ENCODE assay signal across 15 cellular contexts in the genomic region with DNA sequence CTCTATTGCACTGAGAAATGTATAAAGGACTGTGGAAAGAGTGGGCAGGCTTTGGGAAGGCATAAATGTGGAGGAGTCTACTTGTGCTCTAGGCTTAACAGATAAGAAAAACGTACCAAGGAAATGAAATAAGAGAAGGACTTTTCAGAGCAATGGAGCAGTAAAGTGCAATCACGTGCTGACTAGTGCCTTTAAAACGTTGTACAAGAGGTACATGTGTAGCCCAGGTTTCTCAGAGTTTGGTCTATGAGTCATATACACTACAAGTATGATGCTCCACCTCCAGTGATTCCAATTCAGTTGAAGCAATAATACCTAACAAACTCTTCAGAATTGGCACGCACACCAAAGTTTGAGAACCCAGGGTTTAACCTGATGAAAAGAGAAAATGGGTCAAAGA.
"Had no signal": no experiment of that assay in that cellular context is flagged by ENCODE, and none has a peak within 500 bp of the region (broad histone marks: within the 10 kb centered on the region; RNA-seq: fewer than 3 reads in every experiment).

No MANE protein-coding gene starts in this region.

- H3K9me3 Mint-ChIP-seq: endodermal cell had no signal

- H3K36me3 Mint-ChIP-seq: activated naive CD4-positive, alpha-beta T cell treated with anti-CD3 and anti-CD28 coated beads, Interleukin-2, amount 10 ng/mL, durations not matched to agents 7 days and 5 days had no signal

- ATAC-seq: left lung had no signal

- DNase-seq: activated CD8-positive, alpha-beta memory T cell treated with anti-CD3 and anti-CD28 coated beads for 24 hours; activated naive CD4-positive, alpha-beta T cell treated with anti-CD3 and anti-CD28 coated beads, Interleukin-2, amount 10 ng/mL, durations not matched to agents 7 days and 5 days; dermis blood vessel endothelial cell; endodermal cell; foreskin fibroblast; head of caudate nucleus; islet precursor cell; left lung; sigmoid colon; stimulated activated CD4-positive, alpha-beta T cell treated with anti-CD3 and anti-CD28 coated beads, Interleukin-2, amount 100 ng/mL, for 24 hours; stimulated activated naive CD4-positive, alpha-beta T cell; substantia nigra; T-helper 9 cell; transverse colon had no signal

- H3K4me3 Mint-ChIP-seq: activated naive CD4-positive, alpha-beta T cell treated with anti-CD3 and anti-CD28 coated beads, Interleukin-2, amount 10 ng/mL, durations not matched to agents 7 days and 5 days; endodermal cell had no signal

- H3K27ac ChIP-seq: esophagus muscularis mucosa, left lung, sigmoid colon, transverse colon had no signal

- H3K27me3 ChIP-seq: esophagus muscularis mucosa, left lung, sigmoid colon, transverse colon had no signal

- H3K36me3 ChIP-seq: esophagus muscularis mucosa, left lung, sigmoid colon, transverse colon had no signal

- H3K4me3 ChIP-seq: esophagus muscularis mucosa, left lung, sigmoid colon, transverse colon had no signal

- H3K4me1 Mint-ChIP-seq: activated naive CD4-positive, alpha-beta T cell treated with anti-CD3 and anti-CD28 coated beads, Interleukin-2, amount 10 ng/mL, durations not matched to agents 7 days and 5 days; endodermal cell had no signal

- H3K27me3 Mint-ChIP-seq: activated naive CD4-positive, alpha-beta T cell treated with anti-CD3 and anti-CD28 coated beads, Interleukin-2, amount 10 ng/mL, durations not matched to agents 7 days and 5 days had no signal

- H3K4me1 ChIP-seq: esophagus muscularis mucosa, left lung, sigmoid colon, transverse colon had no signal

- H3K27ac Mint-ChIP-seq: activated naive CD4-positive, alpha-beta T cell treated with anti-CD3 and anti-CD28 coated beads, Interleukin-2, amount 10 ng/mL, durations not matched to agents 7 days and 5 days; endodermal cell had no signal

- H3K9me3 ChIP-seq: esophagus muscularis mucosa, left lung, sigmoid colon, transverse colon had no signal
